In genomic region chr2:164662066-164662465, GRCh38 we compare ENCODE assay signal across 21 cellular contexts. TPM values are rescaled to one million over a fixed set of nuclear protein-coding genes. Genes with fewer than 3 reads are reported as not detected.
DNase-seq lines count a peak whose midpoint lies in the region; ATAC-seq, FAIRE-seq and TF ChIP-seq lines count a peak whose summit lies in the region.
"Had no signal": no experiment of that assay in that cellular context is flagged by ENCODE, and none has a peak within 500 bp of the region (broad histone marks: within the 10 kb centered on the region; RNA-seq: fewer than 3 reads in every experiment).

No MANE protein-coding gene starts in this region.

- no peak overlapping the region for H2AFZ ChIP-seq in astrocyte (ENCODE audit: low read depth, low read length)

- no peak for TF ChIP-seq CTCF in AG09319 (IDR thresholded peaks at IDR 0.05; ENCODE audit: low read depth, low read length)
- TF ChIP-seq CTCF in astrocyte (IDR thresholded peaks at IDR 0.05; ENCODE audit: insufficient read depth, low read depth, low read length), result no peak
- TF ChIP-seq CTCF in fibroblast of the aortic adventitia (IDR thresholded peaks at IDR 0.05; ENCODE audit: insufficient read depth, low read length), result no peak

- H3K4me3 Mint-ChIP-seq in astrocyte (ENCODE audit: unreplicated experiment), result no peak overlapping the region
- H3K4me3 Mint-ChIP-seq in activated CD4-positive, alpha-beta memory T cell treated with anti-CD3 and anti-CD28 coated beads, Interleukin-2, amount 10 ng/mL, durations not matched to agents 7 days and 5 days, result no peak overlapping the region
- H3K4me3 Mint-ChIP-seq: CD8-positive, alpha-beta memory T cell had no signal

- no peaks in the 10 kb centered on the region for H3K36me3 ChIP-seq in astrocyte (ENCODE audit: insufficient read depth, low read length)
- H3K36me3 ChIP-seq: BLaER1 treated with 17β-estradiol and CSF1 and Interleukin-3, amounts not matched to agents 10 nM and 100 nM had no signal

- H4K20me1 ChIP-seq in astrocyte (ENCODE audit: insufficient read depth, low read length), result no peaks in the 10 kb centered on the region
- H4K20me1 ChIP-seq: BLaER1 treated with 17β-estradiol and CSF1 and Interleukin-3, amounts not matched to agents 10 nM and 100 nM had no signal

- H3K79me2 ChIP-seq in astrocyte (ENCODE audit: insufficient read depth, low read length), result no peaks in the 10 kb centered on the region

- DNase-seq in AG09319 (ENCODE audit: extremely low read depth, low read depth), result peak; percentile 10
- peak; percentile 29 for DNase-seq in astrocyte (ENCODE audit: low read depth)
- DNase-seq in fibroblast of the aortic adventitia (ENCODE audit: low read depth), result peak; percentile 47
- no peak for DNase-seq in right cardiac atrium
- DNase-seq in NCI-H82 treated with DMSO at 0.1 percent for 48 hours (lab: John Stamatoyannopoulos, UW; ENCODE audit: unreplicated experiment), result no peak
- DNase-seq in activated CD4-positive, alpha-beta memory T cell treated with anti-CD3 and anti-CD28 coated beads, Interleukin-2, amount 10 ng/mL, durations not matched to agents 7 days and 5 days, result no peak
- no peak for DNase-seq in NCI-H1417 treated with DMSO at 0.1 percent for 48 hours (lab: John Stamatoyannopoulos, UW)
- DNase-seq: CD8-positive, alpha-beta memory T cell; DMS79 treated with DMSO at 0.1 percent for 48 hours; GOT3; KG1; NCI-H1048; NCI-H146; NCI-H510A; NCI-H774 had no signal

- peaks cover 5% of the 10 kb centered on the region for H3K4me1 Mint-ChIP-seq in astrocyte (ENCODE audit: low read depth, unreplicated experiment)
- no peaks in the 10 kb centered on the region for H3K4me1 Mint-ChIP-seq in activated CD4-positive, alpha-beta memory T cell treated with anti-CD3 and anti-CD28 coated beads, Interleukin-2, amount 10 ng/mL, durations not matched to agents 7 days and 5 days
- H3K4me1 Mint-ChIP-seq: CD8-positive, alpha-beta memory T cell had no signal

- H3K27me3 ChIP-seq in astrocyte (ENCODE audit: insufficient read depth, low read length), result no peaks in the 10 kb centered on the region
- H3K27me3 ChIP-seq in right cardiac atrium (ENCODE audit: control insufficient read depth, insufficient read depth), result no peaks in the 10 kb centered on the region
- H3K27me3 ChIP-seq: BLaER1 treated with 17β-estradiol and CSF1 and Interleukin-3, amounts not matched to agents 10 nM and 100 nM had no signal

- FAIRE-seq in astrocyte (lab: Jason Lieb, UNC), result no peak
- FAIRE-seq: D721Med, G401.6 had no signal

- peaks cover 2% of the 10 kb centered on the region for H3K36me3 Mint-ChIP-seq in astrocyte (ENCODE audit: low read depth, unreplicated experiment)
- no peaks in the 10 kb centered on the region for H3K36me3 Mint-ChIP-seq in activated CD4-positive, alpha-beta memory T cell treated with anti-CD3 and anti-CD28 coated beads, Interleukin-2, amount 10 ng/mL, durations not matched to agents 7 days and 5 days (ENCODE audit: low read depth)
- H3K36me3 Mint-ChIP-seq: CD8-positive, alpha-beta memory T cell had no signal

- CTCF ChIA-PET in activated CD4-positive, alpha-beta memory T cell treated with anti-CD3 and anti-CD28 coated beads, Interleukin-2, amount 10 ng/mL, durations not matched to agents 7 days and 5 days (lab: Charles Lee), result no interaction called here

- POLR2A ChIA-PET in activated CD4-positive, alpha-beta memory T cell treated with anti-CD3 and anti-CD28 coated beads, Interleukin-2, amount 10 ng/mL, durations not matched to agents 7 days and 5 days (lab: Charles Lee), result no interaction called here

- no peak overlapping the region for H3K4me2 ChIP-seq in astrocyte (ENCODE audit: low read length)
- H3K4me2 ChIP-seq: BLaER1 treated with 17β-estradiol and CSF1 and Interleukin-3, amounts not matched to agents 10 nM and 100 nM had no signal

- WGBS in right cardiac atrium, result 45% methylated on average over 1 of the region's 1 CpG

- peaks cover 3% of the 10 kb centered on the region for H3K9me3 Mint-ChIP-seq in astrocyte (ENCODE audit: unreplicated experiment)
- peaks cover 4% of the 10 kb centered on the region for H3K9me3 Mint-ChIP-seq in activated CD4-positive, alpha-beta memory T cell treated with anti-CD3 and anti-CD28 coated beads, Interleukin-2, amount 10 ng/mL, durations not matched to agents 7 days and 5 days

- intact Hi-C loops in right cardiac atrium (cut with DNase I), result no loop called here

- H3K4me1 ChIP-seq in astrocyte (ENCODE audit: insufficient read depth, low read length) (peaks cover 6% of the 10 kb centered on the region), right cardiac atrium (ENCODE audit: control insufficient read depth, insufficient read depth, low read length) (no peaks in the 10 kb centered on the region)

- H3K9ac ChIP-seq in astrocyte (ENCODE audit: low read length), result no peak overlapping the region
- H3K9ac ChIP-seq: BLaER1 treated with 17β-estradiol and CSF1 and Interleukin-3, amounts not matched to agents 10 nM and 100 nM had no signal

- H3K9me3 ChIP-seq in astrocyte (ENCODE audit: insufficient read depth, low read depth, low read length), result no peaks in the 10 kb centered on the region
- H3K9me3 ChIP-seq in right cardiac atrium (ENCODE audit: control insufficient read depth, low read length), result no peaks in the 10 kb centered on the region

- ATAC-seq in right cardiac atrium (peak; percentile 51 to 74), GM18909 (IDR thresholded peaks at IDR 0.05; ENCODE audit: poor library complexity, unreplicated experiment) (no peak)
- ATAC-seq: PC-3 had no signal

- H3K27ac ChIP-seq in astrocyte (ENCODE audit: low read depth, low read length) (no peak overlapping the region), right cardiac atrium (ENCODE audit: low read length) (no peak overlapping the region)
- H3K27ac ChIP-seq: BLaER1 treated with 17β-estradiol and CSF1 and Interleukin-3, amounts not matched to agents 10 nM and 100 nM; RWPE1 had no signal

- no peak overlapping the region for H3K4me3 ChIP-seq in astrocyte (ENCODE audit: insufficient read depth, low read depth, low read length)
- H3K4me3 ChIP-seq in fibroblast of the aortic adventitia (ENCODE audit: low read depth, low read length), result no peak overlapping the region
- H3K4me3 ChIP-seq in right cardiac atrium (ENCODE audit: low read length), result no peak overlapping the region
- H3K4me3 ChIP-seq: BLaER1 treated with 17β-estradiol and CSF1 and Interleukin-3, amounts not matched to agents 10 nM and 100 nM had no signal

- H3K27me3 Mint-ChIP-seq in astrocyte (ENCODE audit: low read depth, unreplicated experiment), result no peaks in the 10 kb centered on the region
- H3K27me3 Mint-ChIP-seq in activated CD4-positive, alpha-beta memory T cell treated with anti-CD3 and anti-CD28 coated beads, Interleukin-2, amount 10 ng/mL, durations not matched to agents 7 days and 5 days, result no peaks in the 10 kb centered on the region
- H3K27me3 Mint-ChIP-seq: CD8-positive, alpha-beta memory T cell had no signal

- no peak overlapping the region for H3K27ac Mint-ChIP-seq in astrocyte (ENCODE audit: unreplicated experiment)
- no peak overlapping the region for H3K27ac Mint-ChIP-seq in activated CD4-positive, alpha-beta memory T cell treated with anti-CD3 and anti-CD28 coated beads, Interleukin-2, amount 10 ng/mL, durations not matched to agents 7 days and 5 days
- H3K27ac Mint-ChIP-seq: CD8-positive, alpha-beta memory T cell had no signal

RNA-seq across cellular contexts. Expression of gene GRB14, which starts 40.8 kb away (rescaled TPM):
- total RNA-seq in astrocyte (8.6 and 11.1 TPM in 2 replicates), fibroblast of the aortic adventitia (ENCODE audit: low replicate concordance) (6.1 and 6.9 TPM in 2 replicates), right cardiac atrium (10 to 100 TPM; 11.4 to 19.5 (median 14.9) TPM)
- 20.0 TPM for polyA plus RNA-seq in right cardiac atrium
- total RNA-seq in activated CD4-positive, alpha-beta memory T cell treated with anti-CD3 and anti-CD28 coated beads, Interleukin-2, amount 10 ng/mL, durations not matched to agents 7 days and 5 days, result not detected
- total RNA-seq: CD8-positive, alpha-beta memory T cell had no signal
- polyA plus RNA-seq: CD8-positive, alpha-beta memory T cell had no signal

Comparison
In these comparisons a context has a peak if more than half of its experiments do, and no peak if none do; other contexts are left out.
1. DNase-seq: peak in AG09319 (single experiment), astrocyte (single experiment) and fibroblast of the aortic adventitia (single experiment); none in right cardiac atrium (0 of 3), NCI-H82 treated with DMSO at 0.1 percent for 48 hours (single experiment), activated CD4-positive, alpha-beta memory T cell treated with anti-CD3 and anti-CD28 coated beads, Interleukin-2, amount 10 ng/mL, durations not matched to agents 7 days and 5 days (single experiment) and NCI-H1417 treated with DMSO at 0.1 percent for 48 hours (single experiment).